19 cellular contexts compared by ENCODE assay signal in the genomic region with DNA sequence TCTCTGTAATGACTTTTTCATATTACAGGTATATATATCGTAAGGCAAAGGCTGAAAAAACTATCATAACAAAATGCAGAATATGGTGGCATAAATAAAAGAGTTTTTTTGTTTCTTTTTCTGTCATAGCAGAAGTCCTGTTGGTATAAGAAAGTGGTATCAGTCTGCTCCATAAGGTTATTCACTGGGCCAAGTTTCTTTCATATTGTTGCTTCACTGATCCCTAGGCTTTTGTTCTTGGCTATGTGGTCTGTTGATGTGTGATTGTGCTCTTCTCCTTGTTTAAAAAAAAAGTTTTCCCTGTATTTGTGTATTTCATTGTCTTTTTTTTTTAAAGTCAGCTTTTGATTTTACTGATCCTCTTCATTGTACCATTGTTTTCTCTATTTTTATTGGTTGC.
"Had no signal": no experiment of that assay in that cellular context is flagged by ENCODE, and none has a peak within 500 bp of the region (broad histone marks: within the 10 kb centered on the region; RNA-seq: fewer than 3 reads in every experiment).

No MANE protein-coding gene starts in this region.

- H3K9me3 ChIP-seq: gastroesophageal sphincter, mucosa of descending colon, prostate gland, right atrium auricular region, spleen, thoracic aorta, upper lobe of left lung had no signal

- H3K9me3 Mint-ChIP-seq: activated naive CD4-positive, alpha-beta T cell treated with anti-CD3 and anti-CD28 coated beads, Interleukin-2, amount 10 ng/mL, durations not matched to agents 7 days and 5 days had no signal

- H3K27me3 ChIP-seq: gastroesophageal sphincter, right atrium auricular region, spleen, upper lobe of left lung had no signal

- ATAC-seq: gastroesophageal sphincter, mucosa of descending colon had no signal

- H3K27me3 Mint-ChIP-seq: activated naive CD4-positive, alpha-beta T cell treated with anti-CD3 and anti-CD28 coated beads, Interleukin-2, amount 10 ng/mL, durations not matched to agents 7 days and 5 days had no signal

- H3K4me3 Mint-ChIP-seq: activated naive CD4-positive, alpha-beta T cell treated with anti-CD3 and anti-CD28 coated beads, Interleukin-2, amount 10 ng/mL, durations not matched to agents 7 days and 5 days had no signal

- H3K4me3 ChIP-seq: gastroesophageal sphincter, mucosa of descending colon, prostate gland, right atrium auricular region, spleen, thoracic aorta, upper lobe of left lung had no signal

- H3K4me1 Mint-ChIP-seq: activated naive CD4-positive, alpha-beta T cell treated with anti-CD3 and anti-CD28 coated beads, Interleukin-2, amount 10 ng/mL, durations not matched to agents 7 days and 5 days had no signal

- H3K36me3 ChIP-seq: prostate gland had no signal

- DNase-seq: activated CD8-positive, alpha-beta memory T cell treated with anti-CD3 and anti-CD28 coated beads for 24 hours; activated effector memory CD4-positive, alpha-beta T cell treated with anti-CD3 and anti-CD28 coated beads, Interleukin-2, amount 50 U/mL, for 16 hours; activated naive CD4-positive, alpha-beta T cell treated with anti-CD3 and anti-CD28 coated beads, Interleukin-2, amount 10 ng/mL, durations not matched to agents 7 days and 5 days; amygdala; effector CD4-positive, alpha-beta T cell; erythroblast; head of caudate nucleus; hypothalamus; mesenchymal stem cell; mucosa of descending colon; spleen; stimulated activated CD4-positive, alpha-beta T cell treated with anti-CD3 and anti-CD28 coated beads, Interleukin-4, amount 100 ng/mL, for 1 hour; stimulated activated naive CD4-positive, alpha-beta T cell treated with Interleukin-2 at 50 U/mL for 16 hours; T-helper 9 cell; upper lobe of left lung had no signal

- H3K27ac Mint-ChIP-seq: activated naive CD4-positive, alpha-beta T cell treated with anti-CD3 and anti-CD28 coated beads, Interleukin-2, amount 10 ng/mL, durations not matched to agents 7 days and 5 days had no signal

- H3K4me1 ChIP-seq: prostate gland had no signal
